29 cellular contexts compared by ENCODE assay signal in genomic region chr5:5079871-5080270, GRCh38.
"Had no signal": no experiment of that assay in that cellular context is flagged by ENCODE, and none has a peak within 500 bp of the region (broad histone marks: within the 10 kb centered on the region; RNA-seq: fewer than 3 reads in every experiment).

No MANE protein-coding gene starts in this region.

- H3K27me3 Mint-ChIP-seq: naive B cell; natural killer cell treated with Interleukin-12 subunit alpha and Interleukin-12 subunit beta and Interleukin-15 and Interleukin-18, amount 100 ng/mL, for 72 hours; stimulated activated memory B cell treated with anti-CD40 and anti-IgM and Interleukin-4, amounts not matched to agents 10 μg/mL and 1 μg/mL and 100 μg/mL, for 72 hours; stimulated activated naive CD8-positive, alpha-beta T cell treated with anti-CD3 and anti-CD28 coated beads, Interleukin-15, amount 100 ng/mL, for 72 hours had no signal

- H3K4me1 Mint-ChIP-seq: naive B cell; stimulated activated memory B cell treated with anti-CD40 and anti-IgM and Interleukin-4, amounts not matched to agents 10 μg/mL and 1 μg/mL and 100 μg/mL, for 72 hours; stimulated activated naive CD8-positive, alpha-beta T cell treated with anti-CD3 and anti-CD28 coated beads, Interleukin-15, amount 100 ng/mL, for 72 hours had no signal

- ATAC-seq: left colon; natural killer cell treated with Interleukin-12 subunit alpha and Interleukin-12 subunit beta and Interleukin-15 and Interleukin-18, amount 100 ng/mL, for 72 hours; pancreas; psoas muscle; right lobe of liver; stimulated activated memory B cell treated with anti-CD40 and anti-IgM and Interleukin-4, amounts not matched to agents 10 μg/mL and 1 μg/mL and 100 μg/mL, for 72 hours; stimulated activated naive CD8-positive, alpha-beta T cell treated with anti-CD3 and anti-CD28 coated beads, Interleukin-15, amount 100 ng/mL, for 72 hours had no signal

- H3K27ac Mint-ChIP-seq: mesothelial cell of epicardium; naive B cell; natural killer cell treated with Interleukin-12 subunit alpha and Interleukin-12 subunit beta and Interleukin-15 and Interleukin-18, amount 100 ng/mL, for 72 hours; stimulated activated memory B cell treated with anti-CD40 and anti-IgM and Interleukin-4, amounts not matched to agents 10 μg/mL and 1 μg/mL and 100 μg/mL, for 72 hours; stimulated activated naive CD8-positive, alpha-beta T cell treated with anti-CD3 and anti-CD28 coated beads, Interleukin-15, amount 100 ng/mL, for 72 hours; type B pancreatic cell had no signal

- H3K9me3 ChIP-seq: left ventricle myocardium inferior, pancreas, psoas muscle, right atrium auricular region, right lobe of liver, tibial nerve, uterus had no signal

- H3K9me3 Mint-ChIP-seq: mesothelial cell of epicardium; natural killer cell treated with Interleukin-12 subunit alpha and Interleukin-12 subunit beta and Interleukin-15 and Interleukin-18, amount 100 ng/mL, for 72 hours; neural crest cell; type B pancreatic cell had no signal

- H3K4me3 ChIP-seq: left ventricle myocardium inferior, lung, pancreas, psoas muscle, right atrium auricular region, right lobe of liver, smooth muscle cell, tibial nerve, uterus had no signal

- H3K27ac ChIP-seq: left ventricle myocardium inferior, pancreas, psoas muscle, right atrium auricular region, right lobe of liver, tibial nerve, uterus had no signal

- FAIRE-seq: keratinocyte, pancreas had no signal

- H3K4me2 ChIP-seq: smooth muscle cell had no signal

- H3K27me3 ChIP-seq: pancreas, right atrium auricular region, right lobe of liver, tibial nerve, uterus had no signal

- H3K4me1 ChIP-seq: left ventricle myocardium inferior, pancreas, psoas muscle, right atrium auricular region, right lobe of liver, tibial nerve, uterus had no signal

- H3K36me3 ChIP-seq: left ventricle myocardium inferior, pancreas, right atrium auricular region, right lobe of liver, tibial nerve, uterus had no signal

- DNase-seq: hippocampal formation; kidney glomerular epithelial cell; left colon; left ventricle myocardium inferior; mesendoderm; naive B cell; nucleus accumbens; pancreas; posterior cingulate gyrus; psoas muscle; right lobe of liver; stimulated activated CD4-positive, alpha-beta T cell treated with anti-CD3 and anti-CD28 coated beads, Interleukin-1b, Interleukin-23, amount 100 ng/mL, for 48 hours; stimulated activated CD4-positive, alpha-beta T cell treated with anti-CD3 and anti-CD28 coated beads, Interleukin-2, amount 100 ng/mL, for 48 hours; stimulated activated CD4-positive, alpha-beta T cell treated with anti-CD3 and anti-CD28 coated beads, Interleukin-4, amount 100 ng/mL, for 4 hours; stimulated activated CD8-positive, alpha-beta memory T cell treated with anti-CD3 and anti-CD28 coated beads, Interleukin-4, amount 100 ng/mL, for 48 hours; stimulated activated naive CD4-positive, alpha-beta T cell treated with Interleukin-2 at 50 U/mL for 16 hours; stimulated activated naive CD8-positive, alpha-beta T cell treated with anti-CD3 and anti-CD28 coated beads, Interleukin-15, amount 100 ng/mL, for 72 hours; substantia nigra; uterus had no signal

- H3K4me3 Mint-ChIP-seq: mesothelial cell of epicardium; naive B cell; natural killer cell treated with Interleukin-12 subunit alpha and Interleukin-12 subunit beta and Interleukin-15 and Interleukin-18, amount 100 ng/mL, for 72 hours; neural crest cell; stimulated activated memory B cell treated with anti-CD40 and anti-IgM and Interleukin-4, amounts not matched to agents 10 μg/mL and 1 μg/mL and 100 μg/mL, for 72 hours; stimulated activated naive CD8-positive, alpha-beta T cell treated with anti-CD3 and anti-CD28 coated beads, Interleukin-15, amount 100 ng/mL, for 72 hours; type B pancreatic cell had no signal

- H3K36me3 Mint-ChIP-seq: mesothelial cell of epicardium; naive B cell; natural killer cell treated with Interleukin-12 subunit alpha and Interleukin-12 subunit beta and Interleukin-15 and Interleukin-18, amount 100 ng/mL, for 72 hours; stimulated activated memory B cell treated with anti-CD40 and anti-IgM and Interleukin-4, amounts not matched to agents 10 μg/mL and 1 μg/mL and 100 μg/mL, for 72 hours; type B pancreatic cell had no signal
